28 cellular contexts compared by ENCODE assay signal in genomic region chr14:22667881-22668280, GRCh38. TPM values are rescaled to one million over a fixed set of nuclear protein-coding genes. Genes with fewer than 3 reads are reported as not detected.
A peak's percentile ranks its signal among the peaks of the same experiment; 100 is the strongest.
DNase-seq lines count a peak whose midpoint lies in the region; ATAC-seq, FAIRE-seq and TF ChIP-seq lines count a peak whose summit lies in the region.
"Had no signal": no experiment of that assay in that cellular context is flagged by ENCODE, and none has a peak within 500 bp of the region (broad histone marks: within the 10 kb centered on the region; RNA-seq: fewer than 3 reads in every experiment).

No MANE protein-coding gene starts in this region.

- H3K27ac Mint-ChIP-seq in osteocyte (ENCODE audit: unreplicated experiment) = peak overlapping the region; percentile 91
- H3K27ac Mint-ChIP-seq: GM23338 had no signal

- in situ Hi-C loops in brain microvascular endothelial cell (cut with HindIII; ENCODE audit: low pct_ligation_motif_present, low sequenced_read_pairs) = no loop called here

- H3K4me3 Mint-ChIP-seq in osteocyte (ENCODE audit: unreplicated experiment) = no peak overlapping the region
- H3K4me3 Mint-ChIP-seq: CD4-positive, alpha-beta memory T cell; GM23338 had no signal

- H3K9me3 Mint-ChIP-seq in osteocyte (ENCODE audit: unreplicated experiment) = no peaks in the 10 kb centered on the region
- H3K9me3 Mint-ChIP-seq: GM23338 had no signal

- H3K4me3 ChIP-seq in ACC112 (ENCODE audit: low read depth, low read length) (peak overlapping the region; percentile 14; the same call in 1 of the 2 replicates), brain microvascular endothelial cell (ENCODE audit: low read depth, low read length) (no peak overlapping the region)
- H3K4me3 ChIP-seq: BLaER1 treated with 17β-estradiol and CSF1 and Interleukin-3, amounts not matched to agents 10 nM and 100 nM; GM23338; HAP-1 had no signal

- H3K27ac ChIP-seq in ACC112 (ENCODE audit: low read depth, low read length) (peak overlapping the region; percentile 92), brain microvascular endothelial cell (peak overlapping the region; percentile 91)
- H3K27ac ChIP-seq: BLaER1 treated with 17β-estradiol and CSF1 and Interleukin-3, amounts not matched to agents 10 nM and 100 nM had no signal

- peaks cover 32% of the 10 kb centered on the region for H3K4me1 ChIP-seq in ACC112 (ENCODE audit: control insufficient read depth, insufficient read depth, low read length, unreplicated experiment)
- H3K4me1 ChIP-seq: BLaER1 treated with 17β-estradiol and CSF1 and Interleukin-3, amounts not matched to agents 10 nM and 100 nM; HAP-1 had no signal

- FAIRE-seq in GM19239 (lab: Jason Lieb, UNC) = peak; percentile 86

- peak overlapping the region; percentile 22 for H2AFZ ChIP-seq in ACC112 (ENCODE audit: low read length, unreplicated experiment)
- H2AFZ ChIP-seq: GM23338 had no signal

- H3K27me3 ChIP-seq in ACC112 (ENCODE audit: insufficient read depth, low read length) = no peaks in the 10 kb centered on the region
- H3K27me3 ChIP-seq in brain microvascular endothelial cell (replicated peaks) = no peaks in the 10 kb centered on the region
- H3K27me3 ChIP-seq: BLaER1 treated with 17β-estradiol and CSF1 and Interleukin-3, amounts not matched to agents 10 nM and 100 nM had no signal

- no peak for ATAC-seq in HG03520 (IDR thresholded peaks at IDR 0.05; ENCODE audit: unreplicated experiment)
- no peak for ATAC-seq in HG02981 (IDR thresholded peaks at IDR 0.05; ENCODE audit: unreplicated experiment)
- ATAC-seq: GM23338, Panc1 had no signal

- H3K36me3 Mint-ChIP-seq in osteocyte (ENCODE audit: unreplicated experiment) = no peaks in the 10 kb centered on the region
- H3K36me3 Mint-ChIP-seq: CD4-positive, alpha-beta memory T cell had no signal

- H3K79me2 ChIP-seq in ACC112 (ENCODE audit: control insufficient read depth, insufficient read depth, low read length, unreplicated experiment) = no peaks in the 10 kb centered on the region

- no peak for DNase-seq in GM19239 (ENCODE audit: insufficient read length, low spot score)
- no peak for DNase-seq in brain microvascular endothelial cell
- no peak for DNase-seq in osteocyte (ENCODE audit: extremely low spot score, unreplicated experiment)
- no peak for DNase-seq in AML-193 (lab: John Stamatoyannopoulos, UW)
- DNase-seq in activated naive CD4-positive, alpha-beta T cell treated with Interleukin-2 at 50 U/mL for 16 hours = no peak
- DNase-seq: Caco-2; CD4-positive, alpha-beta memory T cell; DND-41; Kasumi-1; NCI-H1694; NCI-H2081; NCI-H2171; NCI-H345; NCI-H524; NCI-H774; NK-92 treated with Interleukin-12 subunit alpha and Interleukin-12 subunit beta, amount 100 ng/mL, for 24 hours; SIG-M5; SK-N-SH had no signal

- H3K36me3 ChIP-seq in ACC112 (ENCODE audit: insufficient read depth, low read length) (no peaks in the 10 kb centered on the region), brain microvascular endothelial cell (replicated peaks) (no peaks in the 10 kb centered on the region)
- H3K36me3 ChIP-seq: BLaER1 treated with 17β-estradiol and CSF1 and Interleukin-3, amounts not matched to agents 10 nM and 100 nM; HAP-1 had no signal

- no peak for TF ChIP-seq CTCF in brain microvascular endothelial cell (IDR thresholded peaks at IDR 0.05; ENCODE audit: low read depth, low read length, missing control alignments)
- no peak for TF ChIP-seq CTCF in osteocyte (IDR thresholded peaks at IDR 0.05)

- H3K4me1 Mint-ChIP-seq in osteocyte (ENCODE audit: unreplicated experiment) = peaks cover 34% of the 10 kb centered on the region
- H3K4me1 Mint-ChIP-seq: CD4-positive, alpha-beta memory T cell had no signal

- H3K27me3 Mint-ChIP-seq in osteocyte (ENCODE audit: unreplicated experiment) = no peaks in the 10 kb centered on the region
- H3K27me3 Mint-ChIP-seq: CD4-positive, alpha-beta memory T cell had no signal

RNA-seq across cellular contexts. Expression of gene OR6J1, which starts 23.7 kb away (rescaled TPM):
- not detected in 2 replicates for total RNA-seq in osteocyte
- total RNA-seq: A673; CD4-positive, alpha-beta memory T cell; G401; GM23338; MCF 10A had no signal
